10 cellular contexts compared by ENCODE assay signal in genomic region chr10:100656479-100656878, GRCh38.
DNase-seq lines count a peak whose midpoint lies in the region; ATAC-seq and TF ChIP-seq lines count a peak whose summit lies in the region.
"Had no signal": no experiment of that assay in that cellular context is flagged by ENCODE, and none has a peak within 500 bp of the region (broad histone marks: within the 10 kb centered on the region; RNA-seq: fewer than 3 reads in every experiment).

No MANE protein-coding gene starts in this region.

- H3K4me1 ChIP-seq in BE2C (peaks cover 11% of the 10 kb centered on the region), GM23338 (ENCODE audit: insufficient read depth) (peaks cover 28% of the 10 kb centered on the region), mesendoderm (ENCODE audit: control insufficient read depth, low read depth, low read length) (peaks cover 6% of the 10 kb centered on the region)

- H3K27me3 ChIP-seq in BE2C (no peaks in the 10 kb centered on the region), GM23338 (ENCODE audit: insufficient read depth) (peaks cover 95% of the 10 kb centered on the region), mesendoderm (ENCODE audit: insufficient read depth, low read length, poor library complexity) (peaks cover 38% of the 10 kb centered on the region), WERI-Rb-1 (ENCODE audit: insufficient read depth, low read depth, severe bottlenecking) (peaks cover 85% of the 10 kb centered on the region)

- H3K23ac ChIP-seq in mesendoderm (ENCODE audit: low read length): no peak overlapping the region

- H3K79me1 ChIP-seq in mesendoderm (ENCODE audit: low read length): no peaks in the 10 kb centered on the region

- H3K9ac ChIP-seq in mesendoderm (ENCODE audit: low read length): no peak overlapping the region

- no peaks in the 10 kb centered on the region; the same call in 1 of the 2 replicates for H4K20me1 ChIP-seq in GM23338 (replicated peaks; ENCODE audit: insufficient read depth)

- no peaks in the 10 kb centered on the region for H3K9me3 ChIP-seq in BE2C
- H3K9me3 ChIP-seq in WERI-Rb-1 (ENCODE audit: severe bottlenecking): peaks cover 8% of the 10 kb centered on the region

- H4K8ac ChIP-seq in mesendoderm (ENCODE audit: low read depth, low read length): no peak overlapping the region

- no peak overlapping the region for H3K27ac Mint-ChIP-seq in GM23338
- H3K27ac Mint-ChIP-seq: IgD-negative memory B cell had no signal

- no peaks in the 10 kb centered on the region for H3K36me3 ChIP-seq in BE2C
- no peaks in the 10 kb centered on the region for H3K36me3 ChIP-seq in GM23338 (ENCODE audit: insufficient read depth)
- H3K36me3 ChIP-seq in mesendoderm (ENCODE audit: control insufficient read depth, insufficient read depth, low read length): no peaks in the 10 kb centered on the region
- no peaks in the 10 kb centered on the region for H3K36me3 ChIP-seq in WERI-Rb-1

- no peak overlapping the region for H2AK5ac ChIP-seq in mesendoderm (ENCODE audit: low read length)

- H3K18ac ChIP-seq in mesendoderm (ENCODE audit: low read length): no peak overlapping the region

- H3K4me3 Mint-ChIP-seq in GM23338: peak overlapping the region; percentile 54; the same call in 2 of the 3 replicates

- peaks cover 32% of the 10 kb centered on the region for H3K4me1 Mint-ChIP-seq in GM23338

- TF ChIP-seq CTCF in BE2C (IDR thresholded peaks at IDR 0.05; ENCODE audit: low read depth, low read length): no peak
- TF ChIP-seq CTCF in GM23338 (conservative IDR thresholded peaks at IDR 0.05; ENCODE audit: low read depth in 2 of 2): no peak
- TF ChIP-seq CTCF in WERI-Rb-1 (IDR thresholded peaks at IDR 0.05; ENCODE audit: low read depth, low read length): no peak

- peak; percentile 73 for DNase-seq in BE2C
- DNase-seq in GM23338 (ENCODE audit: low spot score): peak; percentile 74
- DNase-seq in T47D (ENCODE audit: low read depth in 1 of 2, low spot score in 1 of 2): peak; percentile 60 to 74
- DNase-seq in mesendoderm: no peak
- no peak for DNase-seq in A172 (ENCODE audit: low spot score)
- no peak for DNase-seq in dedifferentiated amniotic fluid mesenchymal stem cell (ENCODE audit: extremely low spot score)
- DNase-seq in WERI-Rb-1: no peak

- H3K79me2 ChIP-seq in GM23338 (replicated peaks; ENCODE audit: insufficient read depth) (no peaks in the 10 kb centered on the region), mesendoderm (ENCODE audit: control insufficient read depth, insufficient read depth, low read length) (no peaks in the 10 kb centered on the region)

- H3K27ac ChIP-seq in GM23338 (ENCODE audit: low read depth): no peak overlapping the region
- H3K27ac ChIP-seq in mesendoderm (ENCODE audit: low read depth, low read length): no peak overlapping the region
- no peak overlapping the region for H3K27ac ChIP-seq in WERI-Rb-1

- no peak overlapping the region for H3K56ac ChIP-seq in mesendoderm (ENCODE audit: low read length)

- peak overlapping the region; percentile 72 for H3K4me3 ChIP-seq in BE2C (ENCODE audit: low read depth, low read length)
- peak overlapping the region; percentile 56 for H3K4me3 ChIP-seq in GM23338
- H3K4me3 ChIP-seq in mesendoderm (ENCODE audit: low read length): peak overlapping the region; percentile 35
- H3K4me3 ChIP-seq in WERI-Rb-1 (ENCODE audit: low read depth, low read length): no peak overlapping the region; the same call in 1 of the 2 replicates

- peak overlapping the region; percentile 51; the same call in 1 of the 2 replicates for H3K4me2 ChIP-seq in GM23338
- peak overlapping the region; percentile 54 for H3K4me2 ChIP-seq in mesendoderm (ENCODE audit: low read length)

- no peak overlapping the region for H3K4ac ChIP-seq in mesendoderm (ENCODE audit: low read depth, low read length)

- H3F3A ChIP-seq in GM23338 (replicated peaks; ENCODE audit: low read depth): no peaks in the 10 kb centered on the region

- no peak overlapping the region for H2BK5ac ChIP-seq in mesendoderm (ENCODE audit: low read length)

- no peak overlapping the region for H4K5ac ChIP-seq in mesendoderm (ENCODE audit: low read length)

- no peak overlapping the region for H2BK15ac ChIP-seq in mesendoderm (replicated peaks; ENCODE audit: low read depth)

- ATAC-seq in GM23338: peak; percentile 34
- no peak for ATAC-seq in GM19395 (IDR thresholded peaks at IDR 0.05; ENCODE audit: unreplicated experiment)

- no peaks in the 10 kb centered on the region for H3K9me2 ChIP-seq in GM23338 (ENCODE audit: insufficient read depth)

- in situ Hi-C loops in T47D (cut with HindIII; ENCODE audit: low pct_unique_long_range_greater_than_20kb, low sequenced_read_pairs): no loop called here

- WGBS in mesendoderm (ENCODE audit: extremely low coverage, insufficient coverage, low lambda C conversion rate): no CpG with 5 or more reads among the region's 34 CpGs

- H3K36me3 Mint-ChIP-seq in GM23338 (ENCODE audit: low read depth): peaks cover 3% of the 10 kb centered on the region; the same call in 1 of the 3 replicates

- no peak overlapping the region for H2BK120ac ChIP-seq in mesendoderm (ENCODE audit: low read depth, low read length)

- peaks cover 79% of the 10 kb centered on the region for H3K27me3 Mint-ChIP-seq in GM23338 (ENCODE audit: insufficient read depth, low read depth, poor library complexity)

- H2AFZ ChIP-seq in GM23338: no peak overlapping the region

- H3K9me3 Mint-ChIP-seq in GM23338: peaks cover 8% of the 10 kb centered on the region
- H3K9me3 Mint-ChIP-seq: mesothelial cell of epicardium had no signal

TF ChIP-seq in GM23338, 12 proteins besides CTCF, POLR2A, EP300 and RAD21 (continues in another document):
- TF ChIP-seq EZH2phosphoT487 (IDR thresholded peaks at IDR 0.05; ENCODE audit: unreplicated experiment) (no peak), ZNF462 (CRISPR knock-in tag; IDR thresholded peaks at IDR 0.05) (no peak), EZH2 (IDR thresholded peaks at IDR 0.05; ENCODE audit: low read depth, unreplicated experiment) (no peak), ZNF114 (CRISPR knock-in tag; IDR thresholded peaks at IDR 0.05) (no peak), STAT1 (IDR thresholded peaks at IDR 0.05; ENCODE audit: unreplicated experiment) (no peak), JUNB (IDR thresholded peaks at IDR 0.05; ENCODE audit: unreplicated experiment) (no peak), POLR2AphosphoS5 (IDR thresholded peaks at IDR 0.05; ENCODE audit: low read depth) (no peak)

Comparison
In these comparisons a context has a peak if more than half of its experiments do, and no peak if none do; other contexts are left out.
1. DNase-seq: peak in BE2C (single experiment), GM23338 (single experiment) and T47D (2 of 2); none in mesendoderm (single experiment), A172 (single experiment), dedifferentiated amniotic fluid mesenchymal stem cell (single experiment) and WERI-Rb-1 (single experiment).